Comparison of ENCODE assay signal across 23 cellular contexts in genomic region chr14:87975636-87976035, GRCh38. TPM values are rescaled to one million over a fixed set of nuclear protein-coding genes. Genes with fewer than 3 reads are reported as not detected.
A peak's percentile ranks its signal among the peaks of the same experiment; 100 is the strongest.
DNase-seq lines count a peak whose midpoint lies in the region; TF ChIP-seq lines count a peak whose summit lies in the region.
"Had no signal": no experiment of that assay in that cellular context is flagged by ENCODE, and none has a peak within 500 bp of the region (broad histone marks: within the 10 kb centered on the region; RNA-seq: fewer than 3 reads in every experiment).

No MANE protein-coding gene starts in this region.

- peaks cover 17 to 69% of the 10 kb centered on the region in 2 donors for H3K4me1 Mint-ChIP-seq in immature natural killer cell

- DNase-seq in EL (peak; percentile 19), HS-5 (ENCODE audit: low read depth) (peak; percentile 16), cardiac fibroblast (ENCODE audit: low read depth in 2 of 2) (peak; percentile 3 to 49), immature natural killer cell (no peak), Ammon's horn (ENCODE audit: low spot score) (no peak), midbrain (lab: John Stamatoyannopoulos, UW) (no peak), NCI-H345 (lab: John Stamatoyannopoulos, UW) (no peak)
- DNase-seq: CD4-positive, CD25-positive, alpha-beta regulatory T cell; COR-L47; DMS79; KG1; NCI-H1092; NCI-H1436; NCI-H187 treated with DMSO at 0.1 percent for 48 hours; NCI-H510A; NCI-H748 treated with DMSO at 0.1 percent for 48 hours; PC-9; SHP77 treated with DMSO at 0.1 percent for 48 hours; T-helper 1 cell had no signal

- no peaks in the 10 kb centered on the region for H3K27me3 Mint-ChIP-seq in immature natural killer cell (ENCODE audit: low read depth in 3 of 3)
- H3K27me3 Mint-ChIP-seq: CD4-positive, CD25-positive, alpha-beta regulatory T cell had no signal

- no peak overlapping the region for H3K4me3 Mint-ChIP-seq in immature natural killer cell
- H3K4me3 Mint-ChIP-seq: CD4-positive, CD25-positive, alpha-beta regulatory T cell had no signal

- TF ChIP-seq CTCF in cardiac fibroblast (IDR thresholded peaks at IDR 0.05; ENCODE audit: low read depth, low read length), result no peak

- H3K9me3 Mint-ChIP-seq in immature natural killer cell, result no peaks in the 10 kb centered on the region
- H3K9me3 Mint-ChIP-seq: CD4-positive, CD25-positive, alpha-beta regulatory T cell had no signal

- H3K36me3 Mint-ChIP-seq in immature natural killer cell, result peaks cover 39 to 61% (median 58%) of the 10 kb centered on the region in 3 donors

- H3K27ac Mint-ChIP-seq in immature natural killer cell, result peak overlapping the region; percentile 30 to 71 (median 64)

- no peak overlapping the region for H3K4me3 ChIP-seq in cardiac fibroblast (replicated peaks in 1 of 2; ENCODE audit: low read depth in 2 of 2, low read length in 2 of 2)
- H3K4me3 ChIP-seq: A549, PC-9, SK-N-MC had no signal

RNA-seq across cellular contexts. Expression of gene GALC, which starts 17.3 kb away (rescaled TPM):
- polyA plus RNA-seq in immature natural killer cell, result 10 to 100 TPM; 38.7 to 59.5 (median 57.6) TPM
- polyA plus RNA-seq: HepG2 had no signal

RNA-seq across cellular contexts. Expression of gene GPR65, which starts 29.3 kb away (rescaled TPM):
- polyA plus RNA-seq in immature natural killer cell, result 10 to 100 TPM; 55.9 to 84.5 (median 62.2) TPM
- polyA plus RNA-seq: H1, HepG2 had no signal

Comparison
In these comparisons a context has a peak if more than half of its experiments do, and no peak if none do; other contexts are left out.
1. DNase-seq: peak in EL (single experiment), HS-5 (single experiment) and cardiac fibroblast (2 of 2); none in immature natural killer cell (0 of 3), Ammon's horn (single experiment), midbrain (single experiment) and NCI-H345 (single experiment).